11 cellular contexts compared by ENCODE assay signal in the genomic region with DNA sequence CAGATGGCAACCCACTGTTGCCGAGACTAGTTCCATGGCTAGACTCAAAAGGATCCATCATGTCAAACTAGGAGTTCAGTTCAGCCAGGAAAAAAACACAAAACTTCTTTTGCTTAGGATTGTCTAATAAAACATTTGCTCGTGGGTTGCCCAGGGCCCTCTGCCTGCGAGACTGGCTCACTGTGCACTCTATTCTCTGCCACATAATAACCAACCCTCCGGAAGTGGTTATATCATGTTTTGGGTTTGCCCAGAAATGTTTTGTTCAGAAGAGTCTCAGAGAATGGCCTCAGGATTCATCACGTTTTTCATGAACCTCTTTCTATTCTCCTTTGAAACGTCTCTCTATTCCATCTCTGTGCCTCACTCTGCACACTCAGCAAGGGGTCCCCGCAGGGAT.
"Had no signal": no experiment of that assay in that cellular context is flagged by ENCODE, and none has a peak within 500 bp of the region (broad histone marks: within the 10 kb centered on the region; RNA-seq: fewer than 3 reads in every experiment).

No MANE protein-coding gene starts in this region.

- H3K4me3 ChIP-seq: cardiac muscle cell, dorsolateral prefrontal cortex, gastrocnemius medialis, heart right ventricle had no signal

- ATAC-seq: gastrocnemius medialis, heart right ventricle had no signal

- DNase-seq: activated CD4-positive, alpha-beta T cell treated with anti-CD3 and anti-CD28 coated beads, Interleukin-2, amount 50 U/mL, for 1 hour; activated CD4-positive, CD25-positive, alpha-beta regulatory T cell; activated naive CD4-positive, alpha-beta T cell treated with Interleukin-2 at 50 U/mL for 16 hours; dorsolateral prefrontal cortex; erythroblast; gastrocnemius medialis; heart right ventricle; naive B cell; stimulated activated CD4-positive, alpha-beta T cell treated with anti-CD3 and anti-CD28 coated beads, Interleukin-1b, Interleukin-23, amount 100 ng/mL, for 48 hours had no signal

- H3K27me3 ChIP-seq: cardiac muscle cell, dorsolateral prefrontal cortex, gastrocnemius medialis had no signal

- H3K27ac ChIP-seq: cardiac muscle cell, dorsolateral prefrontal cortex, gastrocnemius medialis, heart right ventricle had no signal

- H3K4me1 ChIP-seq: gastrocnemius medialis had no signal

- H3K36me3 Mint-ChIP-seq: naive B cell had no signal

- H3K9me3 Mint-ChIP-seq: activated T-helper 1 cell treated with anti-CD3 and anti-CD28 coated beads, Interleukin-12 subunit alpha, Interleukin-12 subunit beta, Interleukin-2, Interleukin-4 antibody, amounts not matched to agents 30 ng/mL and 10 ng/mL and 1 ng/mL, durations not matched to agents 14 hours and 24 hours and 36 hours had no signal

- H3K9me3 ChIP-seq: gastrocnemius medialis, heart right ventricle had no signal

- H3K27ac Mint-ChIP-seq: activated T-helper 1 cell treated with anti-CD3 and anti-CD28 coated beads, Interleukin-12 subunit alpha, Interleukin-12 subunit beta, Interleukin-2, Interleukin-4 antibody, amounts not matched to agents 30 ng/mL and 10 ng/mL and 1 ng/mL, durations not matched to agents 14 hours and 24 hours and 36 hours; naive B cell had no signal

- H3K36me3 ChIP-seq: cardiac muscle cell, gastrocnemius medialis, heart right ventricle had no signal

- H3K4me3 Mint-ChIP-seq: activated T-helper 1 cell treated with anti-CD3 and anti-CD28 coated beads, Interleukin-12 subunit alpha, Interleukin-12 subunit beta, Interleukin-2, Interleukin-4 antibody, amounts not matched to agents 30 ng/mL and 10 ng/mL and 1 ng/mL, durations not matched to agents 14 hours and 24 hours and 36 hours; naive B cell had no signal
